Comparison of ENCODE assay signal across 1 cellular context in genomic region chr11:5815534-5815933, GRCh38.
A peak's percentile ranks its signal among the peaks of the same experiment; 100 is the strongest.
TF ChIP-seq lines count a peak whose summit lies in the region.

No MANE protein-coding gene starts in this region.

TF ChIP-seq in K562, 482 proteins besides CTCF, POLR2A, EP300 and RAD21 (continued from another document and continues in another):
- TF ChIP-seq ZNF609 (CRISPR knock-in tag; IDR thresholded peaks at IDR 0.05; ENCODE audit: borderline replicate concordance) (no peak), LEF1 (IDR thresholded peaks at IDR 0.05) (peak; percentile 30; the same call in 1 of the 2 replicates), ZNF699 (CRISPR knock-in tag; IDR thresholded peaks at IDR 0.05; ENCODE audit: insufficient replicate concordance) (no peak), KLF1 (tag; IDR thresholded peaks at IDR 0.05) (no peak), TFAP4 (CRISPR knock-in tag; IDR thresholded peaks at IDR 0.05; ENCODE audit: borderline replicate concordance) (no peak), SP2 (IDR thresholded peaks at IDR 0.05; ENCODE audit: extremely low read depth, low read depth, low read length, poor library complexity, severe bottlenecking) (no peak), MITF (IDR thresholded peaks at IDR 0.05) (no peak), PTBP1 (IDR thresholded peaks at IDR 0.05; ENCODE audit: low read depth, low read length) (no peak), NFE2 (IDR thresholded peaks at IDR 0.05; ENCODE audit: low read depth) (peak; percentile 94), CBX8 (IDR thresholded peaks at IDR 0.05; ENCODE audit: borderline replicate concordance, extremely low read depth, low read depth, low read length, poor library complexity, severe bottlenecking) (no peak), TRIM28 (IDR thresholded peaks at IDR 0.05) (peak; percentile 53; the same call in 1 of the 2 replicates), GATA2 (CRISPR knock-in tag; IDR thresholded peaks at IDR 0.05) (no peak), DPF2 (IDR thresholded peaks at IDR 0.05) (0 out of 2 replicates have a peak, but pooled peaks have one; percentile 34), PRMT5 (CRISPR knock-in tag; IDR thresholded peaks at IDR 0.05) (no peak), EZH2 (IDR thresholded peaks at IDR 0.05; ENCODE audit: borderline replicate concordance, low read depth, low read length) (no peak), CBX5 (IDR thresholded peaks at IDR 0.05; ENCODE audit: borderline replicate concordance, low read depth) (peak; percentile 78), HNRNPUL1 (IDR thresholded peaks at IDR 0.05; ENCODE audit: low read length) (no peak), MXD1 (CRISPR knock-in tag; IDR thresholded peaks at IDR 0.05; ENCODE audit: borderline replicate concordance, poor library complexity, severe bottlenecking) (no peak), RBM25 (IDR thresholded peaks at IDR 0.05; ENCODE audit: low read depth, low read length, severe bottlenecking) (no peak), CHCHD3 (CRISPR knock-in tag; IDR thresholded peaks at IDR 0.05) (no peak), HDGF (IDR thresholded peaks at IDR 0.05) (no peak), GTF2A2 (tag; IDR thresholded peaks at IDR 0.05) (no peak), ZNF644 (tag; IDR thresholded peaks at IDR 0.05; ENCODE audit: low read depth) (no peak), ZNF75A (CRISPR knock-in tag; IDR thresholded peaks at IDR 0.05) (no peak), EP400 (IDR thresholded peaks at IDR 0.05) (no peak; the same call in none of the 2 replicates), ZNF197 (CRISPR knock-in tag; IDR thresholded peaks at IDR 0.05; ENCODE audit: low read depth) (no peak), FOXA1 (IDR thresholded peaks at IDR 0.05; ENCODE audit: borderline replicate concordance) (no peak), ZKSCAN3 (CRISPR knock-in tag; IDR thresholded peaks at IDR 0.05) (no peak), ZNF41 (CRISPR knock-in tag; conservative IDR thresholded peaks at IDR 0.05) (no peak), NFATC3 (IDR thresholded peaks at IDR 0.05) (no peak), HDAC3 (IDR thresholded peaks at IDR 0.05; ENCODE audit: borderline replicate concordance, partially characterized antibody) (no peak), NFIC (IDR thresholded peaks at IDR 0.05) (no peak), ZKSCAN1 (IDR thresholded peaks at IDR 0.05; ENCODE audit: low read depth, low read length) (no peak), SMARCE1 (IDR thresholded peaks at IDR 0.05) (peak; percentile 12; the same call in 1 of the 2 replicates), HDAC2 (IDR thresholded peaks at IDR 0.05) (no peak), DMBX1 (CRISPR knock-in tag; IDR thresholded peaks at IDR 0.05; ENCODE audit: borderline replicate concordance) (no peak), ESRRA (IDR thresholded peaks at IDR 0.05; ENCODE audit: borderline replicate concordance, low read depth) (no peak), MAFG (tag; conservative IDR thresholded peaks at IDR 0.05) (peak; percentile 56; the same call in 1 of the 2 replicates), MTF1 (CRISPR knock-in tag; IDR thresholded peaks at IDR 0.05; ENCODE audit: borderline replicate concordance) (no peak), IRF1 (CRISPR knock-in tag; IDR thresholded peaks at IDR 0.05; ENCODE audit: borderline replicate concordance) (no peak), MCM3 (IDR thresholded peaks at IDR 0.05) (no peak), ZNF79 (CRISPR knock-in tag; IDR thresholded peaks at IDR 0.05; ENCODE audit: low read depth) (no peak), THRB (CRISPR knock-in tag; conservative IDR thresholded peaks at IDR 0.05) (no peak), SNRNP70 (optimal IDR thresholded peaks at IDR 0.05; ENCODE audit: low read depth, low read length) (no peak), YBX1 (IDR thresholded peaks at IDR 0.05) (no peak), ZBTB7A (IDR thresholded peaks at IDR 0.05; ENCODE audit: borderline replicate concordance, control insufficient read depth, low read depth, low read length) (no peak), ZNF316 (IDR thresholded peaks at IDR 0.05) (peak; percentile 65; the same call in 1 of the 2 replicates), HNRNPL (IDR thresholded peaks at IDR 0.05; ENCODE audit: low read depth, low read length) (no peak), IFI16 (CRISPR knock-in tag; IDR thresholded peaks at IDR 0.05) (no peak), ZNF445 (CRISPR knock-in tag; IDR thresholded peaks at IDR 0.05; ENCODE audit: low read depth) (no peak), SP1 (CRISPR knock-in tag; IDR thresholded peaks at IDR 0.05) (0 out of 2 replicates have a peak, but pooled peaks have one; percentile 0), ZBTB8A (IDR thresholded peaks at IDR 0.05; ENCODE audit: partially characterized antibody) (no peak)
- TF ChIP-seq, protein P1, sequence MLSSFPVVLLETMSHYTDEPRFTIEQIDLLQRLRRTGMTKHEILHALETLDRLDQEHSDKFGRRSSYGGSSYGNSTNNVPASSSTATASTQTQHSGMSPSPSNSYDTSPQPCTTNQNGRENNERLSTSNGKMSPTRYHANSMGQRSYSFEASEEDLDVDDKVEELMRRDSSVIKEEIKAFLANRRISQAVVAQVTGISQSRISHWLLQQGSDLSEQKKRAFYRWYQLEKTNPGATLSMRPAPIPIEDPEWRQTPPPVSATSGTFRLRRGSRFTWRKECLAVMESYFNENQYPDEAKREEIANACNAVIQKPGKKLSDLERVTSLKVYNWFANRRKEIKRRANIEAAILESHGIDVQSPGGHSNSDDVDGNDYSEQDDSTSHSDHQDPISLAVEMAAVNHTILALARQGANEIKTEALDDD (IDR thresholded peaks at IDR 0.05): no peak
- TF ChIP-seq, protein P2, sequence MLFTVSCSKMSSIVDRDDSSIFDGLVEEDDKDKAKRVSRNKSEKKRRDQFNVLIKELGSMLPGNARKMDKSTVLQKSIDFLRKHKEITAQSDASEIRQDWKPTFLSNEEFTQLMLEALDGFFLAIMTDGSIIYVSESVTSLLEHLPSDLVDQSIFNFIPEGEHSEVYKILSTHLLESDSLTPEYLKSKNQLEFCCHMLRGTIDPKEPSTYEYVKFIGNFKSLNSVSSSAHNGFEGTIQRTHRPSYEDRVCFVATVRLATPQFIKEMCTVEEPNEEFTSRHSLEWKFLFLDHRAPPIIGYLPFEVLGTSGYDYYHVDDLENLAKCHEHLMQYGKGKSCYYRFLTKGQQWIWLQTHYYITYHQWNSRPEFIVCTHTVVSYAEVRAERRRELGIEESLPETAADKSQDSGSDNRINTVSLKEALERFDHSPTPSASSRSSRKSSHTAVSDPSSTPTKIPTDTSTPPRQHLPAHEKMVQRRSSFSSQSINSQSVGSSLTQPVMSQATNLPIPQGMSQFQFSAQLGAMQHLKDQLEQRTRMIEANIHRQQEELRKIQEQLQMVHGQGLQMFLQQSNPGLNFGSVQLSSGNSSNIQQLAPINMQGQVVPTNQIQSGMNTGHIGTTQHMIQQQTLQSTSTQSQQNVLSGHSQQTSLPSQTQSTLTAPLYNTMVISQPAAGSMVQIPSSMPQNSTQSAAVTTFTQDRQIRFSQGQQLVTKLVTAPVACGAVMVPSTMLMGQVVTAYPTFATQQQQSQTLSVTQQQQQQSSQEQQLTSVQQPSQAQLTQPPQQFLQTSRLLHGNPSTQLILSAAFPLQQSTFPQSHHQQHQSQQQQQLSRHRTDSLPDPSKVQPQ (CRISPR knock-in tag; IDR thresholded peaks at IDR 0.05; ENCODE audit: borderline replicate concordance): no peak
- TF ChIP-seq, protein P3, sequence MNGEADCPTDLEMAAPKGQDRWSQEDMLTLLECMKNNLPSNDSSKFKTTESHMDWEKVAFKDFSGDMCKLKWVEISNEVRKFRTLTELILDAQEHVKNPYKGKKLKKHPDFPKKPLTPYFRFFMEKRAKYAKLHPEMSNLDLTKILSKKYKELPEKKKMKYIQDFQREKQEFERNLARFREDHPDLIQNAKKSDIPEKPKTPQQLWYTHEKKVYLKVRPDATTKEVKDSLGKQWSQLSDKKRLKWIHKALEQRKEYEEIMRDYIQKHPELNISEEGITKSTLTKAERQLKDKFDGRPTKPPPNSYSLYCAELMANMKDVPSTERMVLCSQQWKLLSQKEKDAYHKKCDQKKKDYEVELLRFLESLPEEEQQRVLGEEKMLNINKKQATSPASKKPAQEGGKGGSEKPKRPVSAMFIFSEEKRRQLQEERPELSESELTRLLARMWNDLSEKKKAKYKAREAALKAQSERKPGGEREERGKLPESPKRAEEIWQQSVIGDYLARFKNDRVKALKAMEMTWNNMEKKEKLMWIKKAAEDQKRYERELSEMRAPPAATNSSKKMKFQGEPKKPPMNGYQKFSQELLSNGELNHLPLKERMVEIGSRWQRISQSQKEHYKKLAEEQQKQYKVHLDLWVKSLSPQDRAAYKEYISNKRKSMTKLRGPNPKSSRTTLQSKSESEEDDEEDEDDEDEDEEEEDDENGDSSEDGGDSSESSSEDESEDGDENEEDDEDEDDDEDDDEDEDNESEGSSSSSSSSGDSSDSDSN (IDR thresholded peaks at IDR 0.05; ENCODE audit: borderline replicate concordance in 1 of 2, low read depth in 2 of 2, low read length in 2 of 2): no peak
- TF ChIP-seq, protein P4, sequence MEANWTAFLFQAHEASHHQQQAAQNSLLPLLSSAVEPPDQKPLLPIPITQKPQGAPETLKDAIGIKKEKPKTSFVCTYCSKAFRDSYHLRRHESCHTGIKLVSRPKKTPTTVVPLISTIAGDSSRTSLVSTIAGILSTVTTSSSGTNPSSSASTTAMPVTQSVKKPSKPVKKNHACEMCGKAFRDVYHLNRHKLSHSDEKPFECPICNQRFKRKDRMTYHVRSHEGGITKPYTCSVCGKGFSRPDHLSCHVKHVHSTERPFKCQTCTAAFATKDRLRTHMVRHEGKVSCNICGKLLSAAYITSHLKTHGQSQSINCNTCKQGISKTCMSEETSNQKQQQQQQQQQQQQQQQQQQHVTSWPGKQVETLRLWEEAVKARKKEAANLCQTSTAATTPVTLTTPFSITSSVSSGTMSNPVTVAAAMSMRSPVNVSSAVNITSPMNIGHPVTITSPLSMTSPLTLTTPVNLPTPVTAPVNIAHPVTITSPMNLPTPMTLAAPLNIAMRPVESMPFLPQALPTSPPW (CRISPR knock-in tag; IDR thresholded peaks at IDR 0.05): no peak
